In genomic region chr17:2815781-2816185, GRCh38 we compare ENCODE assay signal across 13 cellular contexts. TPM values are rescaled to one million over a fixed set of nuclear protein-coding genes. Genes with fewer than 3 reads are reported as not detected.
DNase-seq lines count a peak whose midpoint lies in the region; ATAC-seq, FAIRE-seq and TF ChIP-seq lines count a peak whose summit lies in the region.
"Had no signal": no experiment of that assay in that cellular context is flagged by ENCODE, and none has a peak within 500 bp of the region (broad histone marks: within the 10 kb centered on the region; RNA-seq: fewer than 3 reads in every experiment).

No MANE protein-coding gene starts in this region.

- H4K20me1 ChIP-seq in K562 (replicated peaks; ENCODE audit: control insufficient read depth, insufficient read depth, low read length) (peaks cover 16% of the 10 kb centered on the region; the same call in 1 of the 2 replicates), osteoblast (ENCODE audit: insufficient read depth, low read length) (no peaks in the 10 kb centered on the region)

- H3K27me3 ChIP-seq in K562 (ENCODE audit: control insufficient read depth in 2 of 2, insufficient read depth in 2 of 2, low read length in 2 of 2) (peaks cover 0 to 18% of the 10 kb centered on the region in 2 experiments; a peak in 3 of 5 replicates), osteoblast (ENCODE audit: insufficient read depth, low read length) (peaks cover 3% of the 10 kb centered on the region)
- H3K27me3 ChIP-seq: adrenal gland had no signal

- H2AFZ ChIP-seq in K562 (ENCODE audit: low read depth, low read length) = no peak overlapping the region
- no peak overlapping the region for H2AFZ ChIP-seq in osteoblast (ENCODE audit: low read length)

- H3K4me2 ChIP-seq in K562 (ENCODE audit: insufficient read depth, low read length) = no peak overlapping the region
- H3K4me2 ChIP-seq in osteoblast (ENCODE audit: insufficient read depth, low read length) = no peak overlapping the region

- H3K4me3 Mint-ChIP-seq in activated CD4-positive, alpha-beta T cell treated with anti-CD3 and anti-CD28 coated beads, Interleukin-2, amount 10 ng/mL, durations not matched to agents 7 days and 5 days = peak overlapping the region; percentile 12
- H3K4me3 Mint-ChIP-seq in IgD-negative memory B cell = peak overlapping the region; percentile 50 to 87 (median 78)

- in situ Hi-C loops in K562 (cut with MboI) = no loop called here

- H3K27me3 Mint-ChIP-seq in activated CD4-positive, alpha-beta T cell treated with anti-CD3 and anti-CD28 coated beads, Interleukin-2, amount 10 ng/mL, durations not matched to agents 7 days and 5 days = peaks cover 25% of the 10 kb centered on the region
- no peaks in the 10 kb centered on the region for H3K27me3 Mint-ChIP-seq in IgD-negative memory B cell

- ATAC-seq in K562 (no peak), HG03442 (IDR thresholded peaks at IDR 0.05; ENCODE audit: unreplicated experiment) (no peak), GM18498 (IDR thresholded peaks at IDR 0.05; ENCODE audit: unreplicated experiment) (no peak)

- H3K9me3 ChIP-seq in K562 (replicated peaks; ENCODE audit: control insufficient read depth, insufficient read depth, low read depth, low read length) = no peaks in the 10 kb centered on the region
- H3K9me3 ChIP-seq in osteoblast (ENCODE audit: low read depth, low read length) = no peaks in the 10 kb centered on the region
- H3K9me3 ChIP-seq: adrenal gland had no signal

- no peaks in the 10 kb centered on the region for H3K9me3 Mint-ChIP-seq in activated CD4-positive, alpha-beta T cell treated with anti-CD3 and anti-CD28 coated beads, Interleukin-2, amount 10 ng/mL, durations not matched to agents 7 days and 5 days
- no peaks in the 10 kb centered on the region for H3K9me3 Mint-ChIP-seq in IgD-negative memory B cell

- intact Hi-C loops in K562 (cut with micrococcal nuclease) = no loop called here

- H3K27ac Mint-ChIP-seq in activated CD4-positive, alpha-beta T cell treated with anti-CD3 and anti-CD28 coated beads, Interleukin-2, amount 10 ng/mL, durations not matched to agents 7 days and 5 days = peak overlapping the region; percentile 27
- H3K27ac Mint-ChIP-seq in IgD-negative memory B cell = peak overlapping the region; percentile 62 to 93 (median 89)

- no TSS peak for BruUV-seq in K562 (replicated peaks; lab: Mats Ljungman, UMichigan)

- no peak for TF ChIP-seq POLR2A in K562 (conservative IDR thresholded peaks at IDR 0.05)

- no peak for FAIRE-seq in K562 (lab: Jason Lieb, UNC)
- FAIRE-seq: GM12878, urothelium cell line had no signal

- H3K36me3 ChIP-seq in K562 (ENCODE audit: control insufficient read depth, insufficient read depth, low read length) (no peaks in the 10 kb centered on the region), osteoblast (ENCODE audit: insufficient read depth, low read length) (no peaks in the 10 kb centered on the region)
- H3K36me3 ChIP-seq: adrenal gland had no signal

- POLR2A ChIA-PET in activated CD4-positive, alpha-beta T cell treated with anti-CD3 and anti-CD28 coated beads, Interleukin-2, amount 10 ng/mL, durations not matched to agents 7 days and 5 days (lab: Charles Lee) = interaction anchor here (2.4 kb wide), 1 partner anchor 19 kb away, joined by 21 read pairs; the partner anchor contains the start of gene RAP1GAP2
- POLR2A ChIA-PET in K562 (lab: Yijun Ruan, JAX) = no interaction called here

- WGBS in K562 (ENCODE audit: insufficient coverage, low coverage, missing lambda C conversion rate) = 8% methylated on average over 11 of the region's 17 CpGs

- H3K9ac ChIP-seq in K562 (ENCODE audit: insufficient read depth in 1 of 2, low read depth in 2 of 2, low read length in 2 of 2) = no peak overlapping the region

- no peak for TF ChIP-seq RAD21 in K562 (CRISPR knock-in tag; conservative IDR thresholded peaks at IDR 0.05 in 1 of 2, IDR thresholded peaks at IDR 0.05 in 1 of 2)

- DNase-seq in activated CD4-positive, alpha-beta T cell treated with anti-CD3 and anti-CD28 coated beads, Interleukin-2, amount 10 ng/mL, durations not matched to agents 7 days and 5 days = no peak
- DNase-seq in activated CD4-positive, alpha-beta T cell treated with anti-CD3 and anti-CD28 coated beads for 1 hour = no peak
- DNase-seq in K562 (ENCODE audit: extremely low read depth in 1 of 4, low spot score in 3 of 4) = no peak
- peak; percentile 37 for DNase-seq in osteoblast (ENCODE audit: insufficient read length, low spot score, missing footprints)
- DNase-seq in GM03348 (ENCODE audit: low spot score) = no peak
- DNase-seq: NCI-H446 had no signal

- H3K79me2 ChIP-seq in K562 (ENCODE audit: control insufficient read depth, insufficient read depth, low read length) (no peaks in the 10 kb centered on the region), osteoblast (ENCODE audit: insufficient read depth, low read length) (no peaks in the 10 kb centered on the region)

- no peak for TF ChIP-seq EP300 in K562 (IDR thresholded peaks at IDR 0.05; ENCODE audit: low read length)

- CTCF ChIA-PET in activated CD4-positive, alpha-beta T cell treated with anti-CD3 and anti-CD28 coated beads, Interleukin-2, amount 10 ng/mL, durations not matched to agents 7 days and 5 days (lab: Charles Lee) = interaction anchor here (0.7 to 1.0 kb wide), 2 partner anchors 10 to 12 kb away, joined by 4 read pairs; no protein-coding TSS in a partner anchor
- CTCF ChIA-PET in K562 (lab: Yijun Ruan, JAX; ENCODE audit: low intra/inter-chr PET ratio) = no interaction called here

- H3K4me1 ChIP-seq in K562 (replicated peaks in 1 of 2; ENCODE audit: control insufficient read depth in 2 of 2, insufficient read depth in 2 of 2, low read length in 2 of 2) (peaks cover 3 to 5% of the 10 kb centered on the region in 2 experiments; a peak in 3 of 5 replicates), osteoblast (ENCODE audit: insufficient read depth, low read length) (peaks cover 20% of the 10 kb centered on the region)

- H3K27ac ChIP-seq in K562 (ENCODE audit: extremely low read depth, low read depth, low read length) (no peak overlapping the region), osteoblast (ENCODE audit: low read depth, low read length) (no peak overlapping the region)
- H3K27ac ChIP-seq: adrenal gland, coronary artery had no signal

- H3K4me1 Mint-ChIP-seq in activated CD4-positive, alpha-beta T cell treated with anti-CD3 and anti-CD28 coated beads, Interleukin-2, amount 10 ng/mL, durations not matched to agents 7 days and 5 days = peaks cover 46% of the 10 kb centered on the region
- peaks cover 20 to 28% (median 26%) of the 10 kb centered on the region in 3 donors for H3K4me1 Mint-ChIP-seq in IgD-negative memory B cell

- H3K36me3 Mint-ChIP-seq in activated CD4-positive, alpha-beta T cell treated with anti-CD3 and anti-CD28 coated beads, Interleukin-2, amount 10 ng/mL, durations not matched to agents 7 days and 5 days (ENCODE audit: low read depth) = peaks cover 20% of the 10 kb centered on the region
- H3K36me3 Mint-ChIP-seq in IgD-negative memory B cell = peaks cover 4% of the 10 kb centered on the region

- no peak overlapping the region for H3K4me3 ChIP-seq in K562
- H3K4me3 ChIP-seq in osteoblast (ENCODE audit: insufficient read depth, low read length) = no peak overlapping the region
- H3K4me3 ChIP-seq: adrenal gland, coronary artery had no signal

- H3K9me1 ChIP-seq in K562 (ENCODE audit: control insufficient read depth, insufficient read depth, low read length) = no peaks in the 10 kb centered on the region

- TF ChIP-seq CTCF in K562 (IDR thresholded peaks at IDR 0.05 in 2 of 3, conservative IDR thresholded peaks at IDR 0.05 in 1 of 3; ENCODE audit: insufficient read depth in 2 of 3, low read depth in 1 of 3, low read length in 3 of 3) (no peak), osteoblast (IDR thresholded peaks at IDR 0.05; ENCODE audit: extremely low read depth, low read depth, low read length) (no peak)

TF ChIP-seq in K562, 482 proteins besides CTCF, POLR2A, EP300 and RAD21:
- TF ChIP-seq ZZZ3 (IDR thresholded peaks at IDR 0.05) (no peak), RFX1 (IDR thresholded peaks at IDR 0.05) (peak; percentile 66)
TF ChIP-seq in K562: peak in this region for 1.

RNA-seq across cellular contexts. Expression of gene RAP1GAP2, which starts 19.5 kb away (rescaled TPM):
- total RNA-seq in activated CD4-positive, alpha-beta T cell treated with anti-CD3 and anti-CD28 coated beads, Interleukin-2, amount 10 ng/mL, durations not matched to agents 7 days and 5 days = 10 to 100 TPM; 27.8 to 37.3 TPM
- polyA plus RNA-seq in IgD-negative memory B cell = 3.9 TPM
- total RNA-seq in K562 (2011; cell fraction: chromatin; rRNA removed; ENCODE audit: low replicate concordance) = 0.76 and 1.3 TPM in 2 replicates
- total RNA-seq in K562 (2011; cell fraction: nucleolus; rRNA removed) = 0.50 and 0.92 TPM in 2 replicates
- 0.73 and 0.84 TPM in 2 replicates for total RNA-seq in K562 (2011; cell fraction: nucleoplasm; rRNA removed)
- 0.18 and 0.29 TPM in 2 replicates for total RNA-seq in K562 (2014; rRNA removed)
- total RNA-seq in K562 (2014; rRNA removed; fragmentation: Illumina TruSeq; extraction: Trizol) = 0.06 and 0.07 TPM in 2 replicates
- total RNA-seq in K562 (2015; rRNA removed; fragmentation: Illumina TruSeq; extraction: Trizol) = 0.19 and 0.43 TPM in 2 replicates
- 0.49 and 0.60 TPM in 2 replicates for total RNA-seq in K562 (2021)
- polyA plus RNA-seq in K562 (2011; rRNA removed) = 0.20 and 0.96 TPM in 2 replicates
- 0.19 and 1.3 TPM in 2 replicates for polyA plus RNA-seq in K562 (2011; cell fraction: cytosol; rRNA removed)
- 0.35 and 1.8 TPM in 2 replicates for polyA plus RNA-seq in K562 (2011; cell fraction: nucleus; rRNA removed)
- 0.17 and 0.69 TPM in 2 replicates for polyA plus RNA-seq in K562 (2012)
- 0.17 and 0.40 TPM in 2 replicates for polyA plus RNA-seq in K562 (2014; fragmentation: Illumina TruSeq; extraction: Trizol)
- polyA plus RNA-seq in K562 (2014; fragmentation: Nextera tagmentation; extraction: Ambion mirVana) = under 1 TPM in 1 of 2 experiments, not detected in 1; 0.01 TPM
- 0.24 and 1.3 TPM in 2 replicates for polyA plus RNA-seq in K562 (2014; rRNA removed)
- polyA minus RNA-seq in K562 (2011; rRNA and poly(A)+ RNA removed) = 0.15 and 1.6 TPM in 2 replicates
- 0.27 and 2.7 TPM in 2 replicates for polyA minus RNA-seq in K562 (2011; cell fraction: cytosol; rRNA and poly(A)+ RNA removed)
- 0.44 and 1.9 TPM in 2 replicates for polyA minus RNA-seq in K562 (2011; cell fraction: nucleus; rRNA and poly(A)+ RNA removed)
- total RNA-seq in osteoblast = 2.7 and 2.9 TPM in 2 replicates
